ENCODE assay signal across 25 cellular contexts in the genomic region with DNA sequence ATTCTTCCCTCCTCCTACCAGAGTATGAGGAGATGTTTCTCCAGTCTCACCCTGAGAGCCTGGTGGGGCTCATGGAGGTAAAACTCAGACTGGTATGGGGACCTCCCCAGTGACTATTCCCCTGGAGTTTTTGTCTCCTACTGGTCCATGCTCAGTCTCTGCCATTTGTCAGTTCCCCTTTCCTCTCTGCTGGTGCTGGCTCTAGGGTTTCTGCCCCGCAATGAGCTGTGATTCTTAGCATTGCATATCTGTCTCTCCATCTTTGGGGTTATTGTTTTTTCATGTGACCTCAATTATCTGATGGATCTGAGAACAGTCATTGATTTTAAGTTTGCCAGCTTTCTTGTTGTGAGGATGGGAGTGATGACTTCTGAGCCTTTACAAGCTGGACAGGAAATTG. TPM values are rescaled to one million over a fixed set of nuclear protein-coding genes. Genes with fewer than 3 reads are reported as not detected.
A peak's percentile ranks its signal among the peaks of the same experiment; 100 is the strongest.
DNase-seq lines count a peak whose midpoint lies in the region; ATAC-seq and TF ChIP-seq lines count a peak whose summit lies in the region.
"Had no signal": no experiment of that assay in that cellular context is flagged by ENCODE, and none has a peak within 500 bp of the region (broad histone marks: within the 10 kb centered on the region; RNA-seq: fewer than 3 reads in every experiment).

No MANE protein-coding gene starts in this region.

- no peak overlapping the region for H3K9ac ChIP-seq in KMS-11

- peaks cover 40% of the 10 kb centered on the region for H3K4me1 ChIP-seq in KMS-11 (ENCODE audit: low read depth, poor library complexity, severe bottlenecking)
- no peaks in the 10 kb centered on the region for H3K4me1 ChIP-seq in uterus
- peaks cover 0 to 18% of the 10 kb centered on the region in 2 donors for H3K4me1 ChIP-seq in thyroid gland
- H3K4me1 ChIP-seq: gastrocnemius medialis, testis had no signal

- H3K27ac ChIP-seq in KMS-11 (peak overlapping the region; percentile 4; the same call in 1 of the 2 replicates), uterus (no peak overlapping the region), thyroid gland (no peak overlapping the region)
- H3K27ac ChIP-seq: gastrocnemius medialis, testis had no signal

- intact Hi-C loops in sciatic nerve (cut with DNase I) (no loop called here), uterus (cut with DNase I; ENCODE audit: low total_unique reads) (no loop called here), thyroid gland (cut with DNase I) (no loop called here)

- H3K27ac Mint-ChIP-seq in activated naive CD8-positive, alpha-beta T cell treated with anti-CD3 and anti-CD28 coated beads for 36 hours, result peak overlapping the region; percentile 83
- peak overlapping the region; percentile 21 for H3K27ac Mint-ChIP-seq in progenitor cell of endocrine pancreas

- peaks cover 38% of the 10 kb centered on the region for H3K36me3 Mint-ChIP-seq in activated naive CD8-positive, alpha-beta T cell treated with anti-CD3 and anti-CD28 coated beads for 36 hours
- H3K36me3 Mint-ChIP-seq in progenitor cell of endocrine pancreas (ENCODE audit: insufficient read depth), result peaks cover 1% of the 10 kb centered on the region

- no peak for ATAC-seq in sciatic nerve
- ATAC-seq: esophagus mucosa, gastrocnemius medialis had no signal

- H3K4me3 Mint-ChIP-seq in activated naive CD8-positive, alpha-beta T cell treated with anti-CD3 and anti-CD28 coated beads for 36 hours, result no peak overlapping the region
- no peak overlapping the region for H3K4me3 Mint-ChIP-seq in progenitor cell of endocrine pancreas (ENCODE audit: low read depth)
- H3K4me3 Mint-ChIP-seq: IgD-negative memory B cell had no signal

- no peak overlapping the region for H2AFZ ChIP-seq in KMS-11 (ENCODE audit: low read depth)

- H3K79me2 ChIP-seq in KMS-11 (ENCODE audit: insufficient read depth, low read depth), result peaks cover 69% of the 10 kb centered on the region

- peaks cover 44% of the 10 kb centered on the region for H3K4me1 Mint-ChIP-seq in activated naive CD8-positive, alpha-beta T cell treated with anti-CD3 and anti-CD28 coated beads for 36 hours
- H3K4me1 Mint-ChIP-seq in progenitor cell of endocrine pancreas (ENCODE audit: low read depth), result no peaks in the 10 kb centered on the region

- H3K36me3 ChIP-seq in KMS-11 (ENCODE audit: insufficient read depth) (peaks cover 12% of the 10 kb centered on the region; the same call in 1 of the 2 replicates), uterus (no peaks in the 10 kb centered on the region), thyroid gland (peaks cover 0 to 3% of the 10 kb centered on the region in 2 donors)

- 94 to 95% methylated on average over 1 of the region's 1 CpG for WGBS in thyroid gland, 2 donors

- DNase-seq in activated T-cell treated with anti-CD3 and anti-CD28 coated beads, Interleukin-2, amount 50 U/mL, for 1 hour, result peak; percentile 8
- no peak for DNase-seq in activated T-cell treated with anti-CD3 and anti-CD28 coated beads for 4 hours
- DNase-seq in activated naive CD8-positive, alpha-beta T cell treated with anti-CD3 and anti-CD28 coated beads for 36 hours, result no peak
- DNase-seq in progenitor cell of endocrine pancreas (ENCODE audit: low spot score, unreplicated experiment), result no peak
- DNase-seq in sciatic nerve (ENCODE audit: low spot score), result no peak
- DNase-seq in uterus, result no peak
- DNase-seq in thyroid gland, result no peak
- DNase-seq: ACHN; activated gamma-delta T cell; C1 segment of cervical spinal cord; cerebellar nuclear complex; effector CD4-positive, alpha-beta T cell; gastrocnemius medialis; GF-D8; hypothalamus; islet precursor cell; NCI-H1417 treated with DMSO at 0.1 percent for 48 hours; NCI-H524 treated with DMSO at 0.1 percent for 48 hours; occipital lobe; stimulated activated CD4-positive, alpha-beta T cell treated with anti-CD3 and anti-CD28 coated beads, Interleukin-15, amount 100 ng/mL, for 24 hours; testis had no signal

- peak overlapping the region; percentile 26 for H3K4me2 ChIP-seq in KMS-11

- no peaks in the 10 kb centered on the region for H3K9me3 Mint-ChIP-seq in activated naive CD8-positive, alpha-beta T cell treated with anti-CD3 and anti-CD28 coated beads for 36 hours
- no peaks in the 10 kb centered on the region for H3K9me3 Mint-ChIP-seq in progenitor cell of endocrine pancreas (ENCODE audit: low read depth)
- H3K9me3 Mint-ChIP-seq: IgD-negative memory B cell had no signal

- 0 out of 2 replicates have a peak, but pooled peaks cover 10% of the 10 kb centered on the region for H4K20me1 ChIP-seq in KMS-11 (ENCODE audit: insufficient read depth)

- H3K4me3 ChIP-seq in KMS-11 (IDR thresholded peaks at IDR 0.05; ENCODE audit: insufficient read depth, low read depth, low read length) (no peak overlapping the region), uterus (no peak overlapping the region), thyroid gland (replicated peaks in 1 of 3) (no peak overlapping the region)
- H3K4me3 ChIP-seq: gastrocnemius medialis, testis had no signal

- H3K9me3 ChIP-seq in uterus, result no peaks in the 10 kb centered on the region
- no peaks in the 10 kb centered on the region for H3K9me3 ChIP-seq in thyroid gland
- H3K9me3 ChIP-seq: gastrocnemius medialis, testis had no signal

- no peak for TF ChIP-seq CTCF in KMS-11 (conservative IDR thresholded peaks at IDR 0.05; ENCODE audit: low read depth, low read length)
- TF ChIP-seq CTCF in progenitor cell of endocrine pancreas (IDR thresholded peaks at IDR 0.05; ENCODE audit: unreplicated experiment), result no peak
- TF ChIP-seq CTCF in uterus (IDR thresholded peaks at IDR 0.05), result no peak
- TF ChIP-seq CTCF in thyroid gland (IDR thresholded peaks at IDR 0.05), result no peak

- no peaks in the 10 kb centered on the region for H3K27me3 ChIP-seq in KMS-11 (ENCODE audit: insufficient read depth, low read depth)
- H3K27me3 ChIP-seq in uterus, result no peaks in the 10 kb centered on the region
- no peaks in the 10 kb centered on the region for H3K27me3 ChIP-seq in thyroid gland
- H3K27me3 ChIP-seq: gastrocnemius medialis, testis had no signal

- no peak for TF ChIP-seq POLR2A in uterus (IDR thresholded peaks at IDR 0.05)
- no peak for TF ChIP-seq POLR2A in thyroid gland (IDR thresholded peaks at IDR 0.05)

- H3K27me3 Mint-ChIP-seq in activated naive CD8-positive, alpha-beta T cell treated with anti-CD3 and anti-CD28 coated beads for 36 hours, result no peaks in the 10 kb centered on the region
- H3K27me3 Mint-ChIP-seq in progenitor cell of endocrine pancreas, result no peaks in the 10 kb centered on the region
- H3K27me3 Mint-ChIP-seq: IgD-negative memory B cell had no signal

RNA-seq across cellular contexts. Expression of a gene that starts 27.0 kb away (rescaled TPM):
- under 1 TPM; 0.35 to 0.50 TPM for total RNA-seq in activated naive CD8-positive, alpha-beta T cell treated with anti-CD3 and anti-CD28 coated beads for 36 hours
- total RNA-seq in progenitor cell of endocrine pancreas (10.1 and 11.7 TPM in 2 replicates), sciatic nerve (12.0 TPM), uterus (10 to 100 TPM in 1 of 4 donors, 1 to 10 TPM in 2, under 1 TPM in 1; 0.51 to 26.9 (median 5.4) TPM), thyroid gland (1 to 10 TPM in 2 of 4 donors, under 1 TPM in 2; 0.54 to 2.3 (median 0.88) TPM)
- total RNA-seq: MCF 10A had no signal

RNA-seq across cellular contexts. Expression of a gene that starts 49.7 kb away (rescaled TPM):
- total RNA-seq in activated naive CD8-positive, alpha-beta T cell treated with anti-CD3 and anti-CD28 coated beads for 36 hours, result 100 to 1,000 TPM; 205 to 207 TPM
- total RNA-seq in progenitor cell of endocrine pancreas (73.0 and 73.1 TPM in 2 replicates), sciatic nerve (39.5 TPM), uterus (10 to 100 TPM in 3 of 4 donors, 1 to 10 TPM in 1; 7.4 to 51.2 (median 42.5) TPM), thyroid gland (10 to 100 TPM; 40.0 to 57.6 (median 49.3) TPM)
